ENCODE assay signal across 16 cellular contexts in the genomic region with DNA sequence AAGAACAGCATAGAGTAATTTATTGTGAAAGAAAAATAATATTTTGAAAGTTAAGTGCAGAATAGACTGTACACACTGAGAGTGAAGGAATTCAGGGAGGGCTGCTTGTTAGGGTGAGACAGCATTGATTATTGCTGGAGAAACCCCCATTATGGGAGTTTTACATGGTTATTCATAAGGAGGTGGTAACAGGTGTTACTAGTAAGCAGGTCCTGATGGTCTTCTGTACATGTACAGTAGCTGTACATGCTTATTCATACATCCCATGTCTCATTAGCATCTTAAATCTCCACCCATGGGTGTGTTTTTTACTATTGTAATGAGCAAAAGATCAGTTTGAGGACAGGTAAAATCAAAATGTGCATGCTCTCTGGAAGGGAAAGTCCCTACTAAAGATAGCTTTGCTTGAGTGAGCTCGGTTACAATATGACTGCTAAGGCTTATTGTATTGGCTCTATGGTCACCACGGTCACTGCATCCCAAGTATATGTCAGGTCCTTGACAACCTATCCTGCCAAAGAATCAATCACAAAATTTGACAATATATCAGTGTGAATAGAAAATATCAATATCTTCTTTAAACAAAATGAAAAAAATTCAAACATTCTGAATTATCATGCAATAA. TPM values are rescaled to one million over a fixed set of nuclear protein-coding genes. Genes with fewer than 3 reads are reported as not detected.
DNase-seq lines count a peak whose midpoint lies in the region; ATAC-seq lines count a peak whose summit lies in the region.
"Had no signal": no experiment of that assay in that cellular context is flagged by ENCODE, and none has a peak within 500 bp of the region (broad histone marks: within the 10 kb centered on the region; RNA-seq: fewer than 3 reads in every experiment).

No MANE protein-coding gene starts in this region.

- no peak overlapping the region for H2BK120ac ChIP-seq in mesenchymal stem cell (ENCODE audit: low read depth, low read length)

- H2AFZ ChIP-seq in mesenchymal stem cell (ENCODE audit: low read depth, low read length) = no peak overlapping the region

- no peak overlapping the region for H3K27ac ChIP-seq in mesenchymal stem cell (ENCODE audit: low read length, poor library complexity, severe bottlenecking)
- H3K27ac ChIP-seq: prostate gland, stomach had no signal

- H3K36me3 Mint-ChIP-seq in stimulated activated effector memory CD8-positive, alpha-beta T cell treated with anti-CD3 and anti-CD28 coated beads, Interleukin-12 subunit alpha, Interleukin-12 subunit beta, amount 100 ng/mL, for 72 hours = no peaks in the 10 kb centered on the region

- no peak overlapping the region for H3K14ac ChIP-seq in mesenchymal stem cell (ENCODE audit: low read length in 2 of 2)

- H3K79me1 ChIP-seq in mesenchymal stem cell (replicated peaks; ENCODE audit: low read length, poor library complexity, severe bottlenecking) = no peaks in the 10 kb centered on the region

- H2BK5ac ChIP-seq in mesenchymal stem cell (ENCODE audit: low read depth, low read length, poor library complexity, severe bottlenecking) = no peak overlapping the region

- no peak overlapping the region for H3K18ac ChIP-seq in mesenchymal stem cell (ENCODE audit: low read depth in 1 of 2, low read length in 2 of 2)

- H3K9me3 ChIP-seq in mesenchymal stem cell (ENCODE audit: control insufficient read depth, low read length) = no peaks in the 10 kb centered on the region
- H3K9me3 ChIP-seq: prostate gland, stomach had no signal

- no CpG with 5 or more reads among the region's 2 CpGs for WGBS in mesenchymal stem cell

- no peaks in the 10 kb centered on the region for H3K36me3 ChIP-seq in mesenchymal stem cell (ENCODE audit: control insufficient read depth in 1 of 2, insufficient read depth in 2 of 2, low read depth in 1 of 2, low read length in 2 of 2)
- H3K36me3 ChIP-seq: prostate gland, stomach had no signal

- H3K27me3 ChIP-seq in mesenchymal stem cell (ENCODE audit: control insufficient read depth in 1 of 2, insufficient read depth in 1 of 2, low read length in 2 of 2) = peaks cover 19 to 22% of the 10 kb centered on the region in 2 experiments

- H4K8ac ChIP-seq in mesenchymal stem cell (ENCODE audit: low read length) = no peak overlapping the region

- H3K4me1 Mint-ChIP-seq in stimulated activated effector memory CD8-positive, alpha-beta T cell treated with anti-CD3 and anti-CD28 coated beads, Interleukin-12 subunit alpha, Interleukin-12 subunit beta, amount 100 ng/mL, for 72 hours = no peaks in the 10 kb centered on the region

- H3K9me3 Mint-ChIP-seq in stimulated activated effector memory CD8-positive, alpha-beta T cell treated with anti-CD3 and anti-CD28 coated beads, Interleukin-12 subunit alpha, Interleukin-12 subunit beta, amount 100 ng/mL, for 72 hours = no peaks in the 10 kb centered on the region

- no peak overlapping the region for H2BK12ac ChIP-seq in mesenchymal stem cell (ENCODE audit: low read length in 2 of 2)

- H3K4ac ChIP-seq in mesenchymal stem cell (ENCODE audit: low read depth in 1 of 2, low read length in 2 of 2) = no peak overlapping the region

- peak; percentile 91 for ATAC-seq in GM19025 (IDR thresholded peaks at IDR 0.05; ENCODE audit: low read depth, unreplicated experiment)
- ATAC-seq in GM21723 (IDR thresholded peaks at IDR 0.05; ENCODE audit: unreplicated experiment) = peak; percentile 99
- ATAC-seq in HG03097 (IDR thresholded peaks at IDR 0.05; ENCODE audit: low FRiP score, unreplicated experiment) = peak; percentile 74
- ATAC-seq in stimulated activated effector memory CD8-positive, alpha-beta T cell treated with anti-CD3 and anti-CD28 coated beads, Interleukin-12 subunit alpha, Interleukin-12 subunit beta, amount 100 ng/mL, for 72 hours = peak; percentile 51
- no peak for ATAC-seq in left lobe of liver

- no peak overlapping the region for H3K4me3 ChIP-seq in mesenchymal stem cell (ENCODE audit: insufficient read depth in 1 of 2, low read depth in 1 of 2, low read length in 2 of 2)
- H3K4me3 ChIP-seq: prostate gland, stomach had no signal

- no peak overlapping the region for H3K4me2 ChIP-seq in mesenchymal stem cell (ENCODE audit: low read length, poor library complexity, severe bottlenecking)

- DNase-seq in stimulated activated effector memory CD8-positive, alpha-beta T cell treated with anti-CD3 and anti-CD28 coated beads, Interleukin-12 subunit alpha, Interleukin-12 subunit beta, amount 100 ng/mL, for 72 hours (ENCODE audit: low spot score in 2 of 2) = no peak
- no peak for DNase-seq in SHP77 treated with DMSO at 0.1 percent for 48 hours (lab: John Stamatoyannopoulos, UW)
- no peak for DNase-seq in mesenchymal stem cell
- DNase-seq in left lobe of liver (ENCODE audit: low spot score) = no peak
- DNase-seq in OCI-M1 (lab: John Stamatoyannopoulos, UW) = no peak
- DNase-seq: activated naive CD4-positive, alpha-beta T cell; IMR-90; midbrain; NCI-H2029; stomach; SW 1271 had no signal

- H3K9ac ChIP-seq in mesenchymal stem cell (ENCODE audit: low read length) = no peak overlapping the region

- H3K23ac ChIP-seq in mesenchymal stem cell (ENCODE audit: low read length in 2 of 2) = no peak overlapping the region

- no peak overlapping the region for H2AK5ac ChIP-seq in mesenchymal stem cell (ENCODE audit: low read length, severe bottlenecking)

- no peak overlapping the region for H3K27ac Mint-ChIP-seq in stimulated activated effector memory CD8-positive, alpha-beta T cell treated with anti-CD3 and anti-CD28 coated beads, Interleukin-12 subunit alpha, Interleukin-12 subunit beta, amount 100 ng/mL, for 72 hours

- no peak overlapping the region for H2BK15ac ChIP-seq in mesenchymal stem cell (ENCODE audit: low read depth, poor library complexity, severe bottlenecking)

- H4K91ac ChIP-seq in mesenchymal stem cell (ENCODE audit: low read length) = no peak overlapping the region

- H3K4me3 Mint-ChIP-seq in stimulated activated effector memory CD8-positive, alpha-beta T cell treated with anti-CD3 and anti-CD28 coated beads, Interleukin-12 subunit alpha, Interleukin-12 subunit beta, amount 100 ng/mL, for 72 hours = no peak overlapping the region

- peaks cover 8% of the 10 kb centered on the region for H3K4me1 ChIP-seq in mesenchymal stem cell (ENCODE audit: control insufficient read depth, insufficient read depth, low read depth, low read length)
- H3K4me1 ChIP-seq: prostate gland, stomach had no signal

RNA-seq across cellular contexts. Expression of a gene that starts 6.2 kb away (rescaled TPM):
- polyA plus RNA-seq in mesenchymal stem cell (2013, experiment 1 of 2) = not detected
- polyA plus RNA-seq in mesenchymal stem cell (2013, experiment 2 of 2) = not detected
- not detected for total RNA-seq in left lobe of liver
- total RNA-seq: epithelial cell of proximal tubule, IMR-90, prostate gland, stomach had no signal
- polyA plus RNA-seq: IMR-90, stomach had no signal

RNA-seq across cellular contexts. Expression of a gene that starts 11.3 kb away (rescaled TPM):
- 27.3 TPM for polyA plus RNA-seq in mesenchymal stem cell (2013, experiment 1 of 2)
- polyA plus RNA-seq in mesenchymal stem cell (2013, experiment 2 of 2) = 27.1 TPM
- total RNA-seq in left lobe of liver = 21.0 TPM

RNA-seq across cellular contexts. Expression of a gene that starts 30.3 kb away (rescaled TPM):
- not detected for polyA plus RNA-seq in mesenchymal stem cell (2013, experiment 1 of 2)
- polyA plus RNA-seq in mesenchymal stem cell (2013, experiment 2 of 2) = not detected
- total RNA-seq in left lobe of liver = not detected
- total RNA-seq: epithelial cell of proximal tubule, IMR-90, prostate gland, stomach had no signal
- polyA plus RNA-seq: IMR-90, stomach had no signal

RNA-seq across cellular contexts. Expression of a gene that starts 34.3 kb away (rescaled TPM):
- polyA plus RNA-seq in mesenchymal stem cell (2013, experiment 1 of 2) = 46.6 TPM
- polyA plus RNA-seq in mesenchymal stem cell (2013, experiment 2 of 2) = 46.8 TPM
- total RNA-seq in left lobe of liver = 4.3 TPM
